In genomic region chr11:66842501-66842895, GRCh38 we compare ENCODE assay signal across 8 cellular contexts. TPM values are rescaled to one million over a fixed set of nuclear protein-coding genes. Genes with fewer than 3 reads are reported as not detected.
DNase-seq lines count a peak whose midpoint lies in the region; ATAC-seq and TF ChIP-seq lines count a peak whose summit lies in the region.

No MANE protein-coding gene starts in this region.

- H3K27me3 ChIP-seq in SJCRH30: no peaks in the 10 kb centered on the region
- no peaks in the 10 kb centered on the region for H3K27me3 ChIP-seq in fibroblast of lung (ENCODE audit: control insufficient read depth, insufficient read depth, low read length)
- H3K27me3 ChIP-seq in sigmoid colon: no peaks in the 10 kb centered on the region

- no peak for TF ChIP-seq EP300 in sigmoid colon (IDR thresholded peaks at IDR 0.05)

- no peaks in the 10 kb centered on the region for H4K20me1 ChIP-seq in fibroblast of lung (ENCODE audit: control insufficient read depth, extremely low read depth, insufficient read depth, low read length)

- no peak overlapping the region for H2AFZ ChIP-seq in fibroblast of lung (ENCODE audit: low read length)

- TF ChIP-seq CTCF in fibroblast of lung (conservative IDR thresholded peaks at IDR 0.05 in 1 of 2, IDR thresholded peaks at IDR 0.05 in 1 of 2; ENCODE audit: low read depth in 1 of 2, low read length in 2 of 2): no peak
- TF ChIP-seq CTCF in sigmoid colon (IDR thresholded peaks at IDR 0.05): no peak

- 1 to 2% methylated on average over 11 of the region's 11 CpGs for WGBS in sigmoid colon, 2 donors

- no peak for TF ChIP-seq POLR2A in sigmoid colon (IDR thresholded peaks at IDR 0.05)

- intact Hi-C loops in sigmoid colon (cut with DNase I) (loop anchor here (5.0 kb wide), 1 partner anchor 40 kb away; no protein-coding TSS in a partner anchor), posterior vena cava (cut with DNase I) (no loop called here)

- DNase-seq in SJCRH30 (no peak), fibroblast of lung (ENCODE audit: low read depth in 2 of 2) (no peak), sigmoid colon (peak; percentile 50), NCI-H524 treated with DMSO at 0.1 percent for 48 hours (lab: John Stamatoyannopoulos, UW) (no peak), NCI-H2107 treated with DMSO at 0.1 percent for 48 hours (lab: John Stamatoyannopoulos, UW; ENCODE audit: unreplicated experiment) (no peak), posterior vena cava (ENCODE audit: low spot score) (no peak)

- ATAC-seq in GM19043 (IDR thresholded peaks at IDR 0.05; ENCODE audit: low read depth, unreplicated experiment) (peak; percentile 11), HG03354 (IDR thresholded peaks at IDR 0.05; ENCODE audit: poor library complexity, severe bottlenecking, unreplicated experiment) (no peak)

- H3K4me3 ChIP-seq in SJCRH30 (peak overlapping the region; percentile 88), fibroblast of lung (replicated peaks in 1 of 4; ENCODE audit: control extremely low read depth in 1 of 4, insufficient read depth in 1 of 4, low read depth in 3 of 4, low read length in 4 of 4) (peak overlapping the region; percentile 94 to 99 (median 98)), sigmoid colon (peak overlapping the region; percentile 72 to 90 (median 82))

- H3K79me2 ChIP-seq in fibroblast of lung (ENCODE audit: control insufficient read depth, insufficient read depth, low read length): peaks cover 42% of the 10 kb centered on the region

- H3K27ac ChIP-seq in SJCRH30: peak overlapping the region; percentile 75
- peak overlapping the region; percentile 99 for H3K27ac ChIP-seq in fibroblast of lung (ENCODE audit: insufficient read depth, low read length)
- H3K27ac ChIP-seq in sigmoid colon: peak overlapping the region; percentile 92 to 98 (median 96)

- H3K36me3 ChIP-seq in SJCRH30 (no peaks in the 10 kb centered on the region), fibroblast of lung (ENCODE audit: control insufficient read depth, insufficient read depth, low read length) (peaks cover 18% of the 10 kb centered on the region), sigmoid colon (peaks cover 0 to 21% (median 7%) of the 10 kb centered on the region in 4 donors)

- H3K9me3 ChIP-seq in SJCRH30 (replicated peaks): no peaks in the 10 kb centered on the region
- H3K9me3 ChIP-seq in fibroblast of lung (ENCODE audit: control insufficient read depth, insufficient read depth, low read depth, low read length): no peaks in the 10 kb centered on the region
- H3K9me3 ChIP-seq in sigmoid colon: no peaks in the 10 kb centered on the region

- H3K4me1 ChIP-seq in SJCRH30 (no peaks in the 10 kb centered on the region), fibroblast of lung (ENCODE audit: control insufficient read depth, extremely low read depth, insufficient read depth, low read length) (peaks cover 8% of the 10 kb centered on the region), sigmoid colon (peaks cover 0 to 36% (median 27%) of the 10 kb centered on the region in 4 donors)

- H3K9ac ChIP-seq in fibroblast of lung (ENCODE audit: insufficient read depth, low read length): peak overlapping the region; percentile 100

- peak overlapping the region; percentile 99 for H3K4me2 ChIP-seq in fibroblast of lung (ENCODE audit: extremely low read depth, insufficient read depth, low read length)

RNA-seq across cellular contexts. Expression of gene RCE1, which starts 0.7 kb away (rescaled TPM):
- total RNA-seq in SJCRH30 (2014; rRNA removed; shearing (Covaris generic)): 20.3 and 20.6 TPM in 2 replicates
- total RNA-seq in fibroblast of lung (13.4 and 14.4 TPM in 2 replicates), sigmoid colon (10 to 100 TPM in 1 of 4 donors, 1 to 10 TPM in 3; 6.1 to 23.0 (median 9.1) TPM), posterior vena cava (1 to 10 TPM; 7.9 to 9.1 TPM)
- polyA plus RNA-seq in fibroblast of lung (7.0 and 9.4 TPM in 2 replicates), sigmoid colon (10 to 100 TPM in 1 of 3 donors, 1 to 10 TPM in 2; 7.8 to 21.8 (median 8.3) TPM)
- 8.6 and 13.6 TPM in 2 replicates for polyA plus RNA-seq in fibroblast of lung (2012)
- polyA minus RNA-seq in fibroblast of lung (ENCODE audit: low replicate concordance): 15.1 and 21.5 TPM in 2 replicates

RNA-seq across cellular contexts. Expression of gene LRFN4, which starts 14.4 kb away (rescaled TPM):
- 15.6 and 15.9 TPM in 2 replicates for total RNA-seq in SJCRH30 (2014; rRNA removed; shearing (Covaris generic))
- 10.5 and 14.5 TPM in 2 replicates for total RNA-seq in fibroblast of lung
- polyA plus RNA-seq in fibroblast of lung: 3.8 and 5.7 TPM in 2 replicates
- 8.7 and 17.9 TPM in 2 replicates for polyA plus RNA-seq in fibroblast of lung (2012)
- polyA minus RNA-seq in fibroblast of lung (ENCODE audit: low replicate concordance): 2.3 and 2.6 TPM in 2 replicates
- total RNA-seq in sigmoid colon: 1 to 10 TPM; 4.2 to 6.8 (median 4.4) TPM
- 10 to 100 TPM in 1 of 3 donors, 1 to 10 TPM in 2; 4.2 to 32.2 (median 8.3) TPM for polyA plus RNA-seq in sigmoid colon
- total RNA-seq in posterior vena cava: 10 to 100 TPM; 15.0 to 16.9 TPM
